23 cellular contexts compared by ENCODE assay signal in the genomic region with DNA sequence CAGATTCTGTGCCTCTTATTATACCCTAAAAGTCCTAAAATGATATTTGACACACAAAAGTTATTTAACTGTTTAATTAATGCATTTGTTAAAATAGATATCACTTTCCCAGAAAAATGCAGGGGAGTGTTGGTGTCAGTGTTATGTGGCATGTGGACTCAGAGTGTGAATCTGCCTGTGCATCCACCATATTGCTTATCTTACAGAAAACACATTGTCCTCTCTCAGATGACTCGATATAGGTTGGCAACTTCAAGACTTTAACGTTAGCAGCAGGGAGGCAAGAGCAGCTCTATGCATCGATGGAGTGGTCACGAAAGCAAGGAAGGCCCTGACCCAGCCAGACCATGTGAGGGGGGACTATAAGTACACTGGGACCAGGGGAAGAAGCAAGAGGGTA.
"Had no signal": no experiment of that assay in that cellular context is flagged by ENCODE, and none has a peak within 500 bp of the region (broad histone marks: within the 10 kb centered on the region; RNA-seq: fewer than 3 reads in every experiment).

No MANE protein-coding gene starts in this region.

- H3K27ac ChIP-seq: KMS-11, PC-9, Peyer's patch, SJSA1, SK-N-MC had no signal

- H3K36me3 ChIP-seq: Peyer's patch, SJSA1 had no signal

- H3K9me3 ChIP-seq: Peyer's patch, SJSA1 had no signal

- ATAC-seq: HepG2, Right ventricle myocardium inferior had no signal

- H3K4me1 ChIP-seq: Peyer's patch, SJSA1 had no signal

- FAIRE-seq: HepG2 had no signal

- DNase-seq: IMR-90, Kasumi-1, MM.1S, NCI-H1092 treated with DMSO at 0.1 percent for 48 hours, NCI-H1436, NCI-H187, NCI-H2029, NCI-H2081 treated with DMSO at 0.1 percent for 48 hours, NCI-H2171, NCI-H226, NCI-H446, NCI-H510A, NCI-H524 treated with DMSO at 0.1 percent for 48 hours, NCI-H69, NCI-H774, PC-9, Peyer's patch, SIG-M5 had no signal

- H3K27me3 ChIP-seq: Peyer's patch, SJSA1 had no signal

- H3K4me3 ChIP-seq: PC-9, Peyer's patch, SJSA1, SK-N-MC had no signal
